Comparison of ENCODE assay signal across 18 cellular contexts in genomic region chr5:124860271-124860670, GRCh38.
"Had no signal": no experiment of that assay in that cellular context is flagged by ENCODE, and none has a peak within 500 bp of the region (broad histone marks: within the 10 kb centered on the region; RNA-seq: fewer than 3 reads in every experiment).

No MANE protein-coding gene starts in this region.

- H3K27me3 ChIP-seq: body of pancreas, gastroesophageal sphincter, tibial nerve, vagina had no signal

- ATAC-seq: activated CD8-positive, alpha-beta T cell treated with anti-CD3 and anti-CD28 coated beads, Interleukin-2, amount 10 ng/mL, durations not matched to agents 7 days and 5 days; activated naive CD4-positive, alpha-beta T cell treated with anti-CD3 and anti-CD28 coated beads, Interleukin-2, amount 50 U/mL, for 72 hours; body of pancreas; gastroesophageal sphincter; left lobe of liver; right cardiac atrium had no signal

- H3K4me1 ChIP-seq: body of pancreas, gastroesophageal sphincter, prostate gland had no signal

- H3K9me3 ChIP-seq: body of pancreas, gastroesophageal sphincter, prostate gland, tibial nerve, vagina had no signal

- H3K36me3 ChIP-seq: gastroesophageal sphincter, prostate gland, tibial nerve, vagina had no signal

- H3K4me3 ChIP-seq: body of pancreas, coronary artery, gastroesophageal sphincter, prostate gland, skin epidermis, tibial nerve, vagina had no signal

- DNase-seq: activated CD4-positive, alpha-beta T cell treated with anti-CD3 and anti-CD28 coated beads for 4 hours; activated CD8-positive, alpha-beta memory T cell treated with anti-CD3 and anti-CD28 coated beads, Interleukin-2, amount 50 U/mL, for 4 hours; activated CD8-positive, alpha-beta T cell treated with anti-CD3 and anti-CD28 coated beads, Interleukin-2, amount 10 ng/mL, durations not matched to agents 7 days and 5 days; activated effector memory CD4-positive, alpha-beta T cell treated with anti-CD3 and anti-CD28 coated beads, Interleukin-2, amount 50 U/mL, for 16 hours; activated T-cell treated with anti-CD3 and anti-CD28 coated beads, Interleukin-2, amount 50 U/mL, for 48 hours; body of pancreas; midbrain; right cardiac atrium; stimulated activated CD4-positive, alpha-beta T cell treated with anti-CD3 and anti-CD28 coated beads, Interleukin-4, amount 100 ng/mL, for 24 hours; stimulated activated naive CD4-positive, alpha-beta T cell had no signal

- H3K27ac ChIP-seq: body of pancreas, coronary artery, gastroesophageal sphincter, prostate gland, tibial nerve, vagina had no signal
